ENCODE assay signal across 28 cellular contexts in the genomic region with DNA sequence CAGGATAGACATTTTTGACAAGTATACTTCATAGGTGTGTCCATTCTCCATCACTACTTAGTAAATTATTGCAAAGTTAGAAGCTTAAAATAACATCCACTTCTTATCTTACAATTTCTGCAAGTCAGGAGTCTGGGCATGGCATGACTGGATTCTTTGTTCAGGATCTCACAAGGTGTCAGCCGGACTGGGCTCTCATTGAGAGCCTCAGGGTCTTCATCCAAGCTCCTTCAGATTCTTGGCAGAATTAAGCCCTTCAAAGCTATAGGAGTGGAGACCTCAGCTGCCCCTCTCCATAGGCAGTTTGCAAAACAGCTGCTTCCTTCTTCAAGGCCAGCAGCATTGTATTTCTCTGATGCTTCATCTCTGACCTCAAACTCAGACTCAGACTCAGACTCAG.
"Had no signal": no experiment of that assay in that cellular context is flagged by ENCODE, and none has a peak within 500 bp of the region (broad histone marks: within the 10 kb centered on the region; RNA-seq: fewer than 3 reads in every experiment).

No MANE protein-coding gene starts in this region.

- H3K36me3 ChIP-seq: adrenal gland, esophagus squamous epithelium, gastroesophageal sphincter, heart right ventricle, WERI-Rb-1 had no signal

- DNase-seq: activated B cell treated with CpG ODN at 0.5 μM for 24 hours; activated CD4-positive, alpha-beta T cell treated with anti-CD3 and anti-CD28 coated beads for 48 hours; activated CD4-positive, alpha-beta T cell treated with anti-CD3 and anti-CD28 coated beads, Interleukin-2, amount 50 U/mL, for 1 hour; activated CD4-positive, alpha-beta T cell treated with anti-CD3 and anti-CD28 coated beads, Interleukin-2, amount 50 U/mL, for 48 hours; activated CD8-positive, alpha-beta memory T cell treated with anti-CD3 and anti-CD28 coated beads for 24 hours; activated CD8-positive, alpha-beta T cell treated with anti-CD3 and anti-CD28 coated beads for 36 hours; activated effector memory CD4-positive, alpha-beta T cell treated with anti-CD3 and anti-CD28 coated beads, Interleukin-2, amount 50 U/mL, for 16 hours; activated naive CD4-positive, alpha-beta T cell treated with anti-CD3 and anti-CD28 coated beads for 36 hours; activated naive CD8-positive, alpha-beta T cell treated with anti-CD3 and anti-CD28 coated beads for 36 hours; activated naive CD8-positive, alpha-beta T cell treated with anti-CD3 and anti-CD28 coated beads, Interleukin-2, amount 50 U/mL, for 24 hours; activated T-cell treated with anti-CD3 and anti-CD28 coated beads, Interleukin-2, amount 50 U/mL, for 1 hour; activated T-cell treated with anti-CD3 and anti-CD28 coated beads, Interleukin-2, amount 50 U/mL, for 48 hours; adrenal gland; amygdala; aorta; body of pancreas; caudate nucleus; cortex of kidney; dermis blood vessel endothelial cell; effector CD4-positive, alpha-beta T cell; effector memory CD8-positive, alpha-beta T cell; esophagus squamous epithelium; foreskin melanocyte; heart right ventricle; T1000; WERI-Rb-1 had no signal

- H3K27me3 ChIP-seq: adrenal gland, body of pancreas, esophagus squamous epithelium, gastroesophageal sphincter, heart right ventricle had no signal

- H3K4me3 ChIP-seq: adrenal gland, body of pancreas, esophagus squamous epithelium, gastroesophageal sphincter, heart right ventricle had no signal

- ATAC-seq: activated CD4-positive, CD25-positive, alpha-beta regulatory T cell treated with anti-CD3 and anti-CD28 coated beads, Interleukin-2, amount 50 U/mL, for 24 hours; activated CD8-positive, alpha-beta T cell treated with anti-CD3 and anti-CD28 coated beads for 36 hours; activated naive CD8-positive, alpha-beta T cell treated with anti-CD3 and anti-CD28 coated beads, Interleukin-2, amount 50 U/mL, for 24 hours; body of pancreas; effector memory CD8-positive, alpha-beta T cell; gastroesophageal sphincter; heart right ventricle had no signal

- H3K27ac ChIP-seq: adrenal gland, body of pancreas, esophagus squamous epithelium, gastroesophageal sphincter, heart right ventricle, WERI-Rb-1 had no signal
